ENCODE assay signal across 8 cellular contexts in genomic region chr3:151227438-151228290, GRCh38. TPM values are rescaled to one million over a fixed set of nuclear protein-coding genes. Genes with fewer than 3 reads are reported as not detected.
DNase-seq lines count a peak whose midpoint lies in the region; ATAC-seq and TF ChIP-seq lines count a peak whose summit lies in the region.

No MANE protein-coding gene starts in this region.

- peaks cover 18% of the 10 kb centered on the region for H3K4me1 ChIP-seq in lower lobe of right lung

- no peak overlapping the region for H3K27ac ChIP-seq in lower lobe of right lung

- no peaks in the 10 kb centered on the region for H3K27me3 Mint-ChIP-seq in dendritic cell treated with granulocyte-macrophage colony-stimulating factor and Interleukin-4, amounts not matched to agents 40 ng/mL and 50 ng/mL, for 4 days

- peak overlapping the region; percentile 13 for H3K4me3 Mint-ChIP-seq in dendritic cell treated with granulocyte-macrophage colony-stimulating factor and Interleukin-4, amounts not matched to agents 40 ng/mL and 50 ng/mL, for 4 days

- H3K27ac Mint-ChIP-seq in dendritic cell treated with granulocyte-macrophage colony-stimulating factor and Interleukin-4, amounts not matched to agents 40 ng/mL and 50 ng/mL, for 4 days, result peak overlapping the region; percentile 80

- DNase-seq in AG09309 (ENCODE audit: low read depth), result no peak
- peak; percentile 67 for DNase-seq in NCI-H2227 (lab: John Stamatoyannopoulos, UW; ENCODE audit: unreplicated experiment)
- peak; percentile 70 for DNase-seq in activated CD4-positive, alpha-beta T cell treated with anti-CD3 and anti-CD28 coated beads, Interleukin-2, amount 50 U/mL, for 1 hour
- peak; percentile 62 for DNase-seq in lower lobe of right lung
- peak; percentile 54 to 77 (median 67) for DNase-seq in stimulated activated CD4-positive, alpha-beta T cell treated with anti-CD3 and anti-CD28 coated beads, TNF-alpha, amount 100 ng/mL, for 24 hours (ENCODE audit: low read depth in 3 of 3)

- TF ChIP-seq CTCF in AG09309 (IDR thresholded peaks at IDR 0.05; ENCODE audit: control insufficient read depth, insufficient read depth, low read depth, low read length, missing control alignments), result peak; percentile 89
- TF ChIP-seq CTCF in lower lobe of right lung (IDR thresholded peaks at IDR 0.05), result peak; percentile 92

- no peaks in the 10 kb centered on the region for H3K9me3 ChIP-seq in lower lobe of right lung

- H3K36me3 ChIP-seq in lower lobe of right lung, result no peaks in the 10 kb centered on the region

- ATAC-seq in GM18519 (IDR thresholded peaks at IDR 0.05; ENCODE audit: low FRiP score, unreplicated experiment), result peak; percentile 79
- ATAC-seq in HG03045 (IDR thresholded peaks at IDR 0.05; ENCODE audit: unreplicated experiment), result peak; percentile 93
- ATAC-seq in lower lobe of right lung, result peak; percentile 93

- no peaks in the 10 kb centered on the region for H3K27me3 ChIP-seq in lower lobe of right lung (ENCODE audit: low read depth)

- H3K4me3 ChIP-seq in AG09309 (ENCODE audit: control insufficient read depth, low read depth, low read length) (no peak overlapping the region), lower lobe of right lung (no peak overlapping the region)

- peaks cover 32% of the 10 kb centered on the region for H3K36me3 Mint-ChIP-seq in dendritic cell treated with granulocyte-macrophage colony-stimulating factor and Interleukin-4, amounts not matched to agents 40 ng/mL and 50 ng/mL, for 4 days (ENCODE audit: low read depth)

- intact Hi-C loops in dendritic cell treated with granulocyte-macrophage colony-stimulating factor and Interleukin-4, amounts not matched to agents 40 ng/mL and 50 ng/mL, for 4 days (cut with micrococcal nuclease), result loop anchor here (1.0 to 5.0 kb wide), 4 partner anchors 56 to 690 kb away; no protein-coding TSS in a partner anchor
- intact Hi-C loops in lower lobe of right lung (cut with DNase I), result loop anchor here (5.0 kb wide), 1 partner anchor 50 kb away; the partner anchor contains the start of gene P2RY14

- H3K4me1 Mint-ChIP-seq in dendritic cell treated with granulocyte-macrophage colony-stimulating factor and Interleukin-4, amounts not matched to agents 40 ng/mL and 50 ng/mL, for 4 days (ENCODE audit: low read depth), result peaks cover 72% of the 10 kb centered on the region

- H3K9me3 Mint-ChIP-seq in dendritic cell treated with granulocyte-macrophage colony-stimulating factor and Interleukin-4, amounts not matched to agents 40 ng/mL and 50 ng/mL, for 4 days, result peaks cover 18% of the 10 kb centered on the region

RNA-seq across cellular contexts. Expression of gene GPR171, which starts 24.6 kb away (rescaled TPM):
- 1.3 TPM for total RNA-seq in lower lobe of right lung

RNA-seq across cellular contexts. Expression of gene P2RY14, which starts 50.7 kb away (rescaled TPM):
- total RNA-seq in lower lobe of right lung, result 5.7 TPM
